25 cellular contexts compared by ENCODE assay signal in genomic region chrX:650274-650673, GRCh38. TPM values are rescaled to one million over a fixed set of nuclear protein-coding genes. Genes with fewer than 3 reads are reported as not detected.
"Had no signal": no experiment of that assay in that cellular context is flagged by ENCODE, and none has a peak within 500 bp of the region (broad histone marks: within the 10 kb centered on the region; RNA-seq: fewer than 3 reads in every experiment).

No MANE protein-coding gene starts in this region.

- ATAC-seq: activated T-cell treated with anti-CD3 and anti-CD28 coated beads, Interleukin-2, amount 50 U/mL, for 72 hours; T-helper 17 cell; WTC11 had no signal

- H3K36me3 ChIP-seq: brain microvascular endothelial cell, cardiac muscle cell, Peyer's patch had no signal

- H3K4me3 ChIP-seq: cardiac muscle cell, Peyer's patch had no signal

- H3K27ac Mint-ChIP-seq: activated CD4-positive, alpha-beta memory T cell treated with anti-CD3 and anti-CD28 coated beads for 36 hours; activated CD4-positive, alpha-beta T cell treated with anti-CD3 and anti-CD28 coated beads, Interleukin-2, amount 10 ng/mL, durations not matched to agents 24 days and 14 days; activated naive CD4-positive, alpha-beta T cell treated with anti-CD3 and anti-CD28 coated beads, Interleukin-2, amount 10 ng/mL, durations not matched to agents 7 days and 5 days; activated naive CD8-positive, alpha-beta T cell treated with anti-CD3 and anti-CD28 coated beads for 36 hours; activated T-cell treated with anti-CD3 and anti-CD28 coated beads, Interleukin-2, amount 50 U/mL, for 72 hours; activated T-helper 2 cell treated with anti-CD3 and anti-CD28 coated beads, Interferon-gamma antibody, Interleukin-2, Interleukin-4, amounts not matched to agents 10 μg/mL and 5 μg/mL and 100 μg/mL, durations not matched to agents 14 hours and 24 hours and 36 hours; T-helper 17 cell; WTC11 had no signal

- H3K4me1 ChIP-seq: Peyer's patch had no signal

- H3K4me3 Mint-ChIP-seq: activated CD4-positive, alpha-beta memory T cell treated with anti-CD3 and anti-CD28 coated beads for 36 hours; activated CD4-positive, alpha-beta T cell treated with anti-CD3 and anti-CD28 coated beads, Interleukin-2, amount 10 ng/mL, durations not matched to agents 24 days and 14 days; activated naive CD4-positive, alpha-beta T cell treated with anti-CD3 and anti-CD28 coated beads, Interleukin-2, amount 10 ng/mL, durations not matched to agents 7 days and 5 days; activated naive CD8-positive, alpha-beta T cell treated with anti-CD3 and anti-CD28 coated beads for 36 hours; activated T-cell treated with anti-CD3 and anti-CD28 coated beads, Interleukin-2, amount 50 U/mL, for 72 hours; T-helper 17 cell; WTC11 had no signal

- H3K4me1 Mint-ChIP-seq: activated CD4-positive, alpha-beta T cell treated with anti-CD3 and anti-CD28 coated beads, Interleukin-2, amount 10 ng/mL, durations not matched to agents 24 days and 14 days; activated naive CD4-positive, alpha-beta T cell treated with anti-CD3 and anti-CD28 coated beads, Interleukin-2, amount 10 ng/mL, durations not matched to agents 7 days and 5 days; activated naive CD8-positive, alpha-beta T cell treated with anti-CD3 and anti-CD28 coated beads for 36 hours; T-helper 17 cell had no signal

- H3K9me3 Mint-ChIP-seq: activated CD4-positive, alpha-beta memory T cell treated with anti-CD3 and anti-CD28 coated beads for 36 hours; activated CD4-positive, alpha-beta T cell treated with anti-CD3 and anti-CD28 coated beads, Interleukin-2, amount 10 ng/mL, durations not matched to agents 24 days and 14 days; activated naive CD4-positive, alpha-beta T cell treated with anti-CD3 and anti-CD28 coated beads, Interleukin-2, amount 10 ng/mL, durations not matched to agents 7 days and 5 days; activated naive CD8-positive, alpha-beta T cell treated with anti-CD3 and anti-CD28 coated beads for 36 hours; activated T-cell treated with anti-CD3 and anti-CD28 coated beads, Interleukin-2, amount 50 U/mL, for 72 hours; activated T-helper 2 cell treated with anti-CD3 and anti-CD28 coated beads, Interferon-gamma antibody, Interleukin-2, Interleukin-4, amounts not matched to agents 10 μg/mL and 5 μg/mL and 100 μg/mL, durations not matched to agents 14 hours and 24 hours and 36 hours; WTC11 had no signal

- H3K9me3 ChIP-seq: Peyer's patch had no signal

- H3K27me3 Mint-ChIP-seq: T-helper 17 cell had no signal

- H3K27ac ChIP-seq: brain microvascular endothelial cell, cardiac muscle cell, KMS-11, Peyer's patch had no signal

- H3K27me3 ChIP-seq: brain microvascular endothelial cell, Peyer's patch had no signal

- DNase-seq: activated CD4-positive, alpha-beta memory T cell treated with anti-CD3 and anti-CD28 coated beads for 36 hours; activated CD4-positive, alpha-beta T cell treated with anti-CD3 and anti-CD28 coated beads, Interleukin-2, amount 10 ng/mL, durations not matched to agents 24 days and 14 days; activated CD4-positive, CD25-positive, alpha-beta regulatory T cell treated with anti-CD3 and anti-CD28 coated beads, Interleukin-2, amount 50 U/mL, for 72 hours; activated gamma-delta T cell treated with Interleukin-2 at 50 U/mL for 16 hours; activated naive CD4-positive, alpha-beta T cell treated with anti-CD3 and anti-CD28 coated beads, Interleukin-2, amount 10 ng/mL, durations not matched to agents 7 days and 5 days; activated naive CD8-positive, alpha-beta T cell treated with anti-CD3 and anti-CD28 coated beads for 36 hours; activated T-cell treated with anti-CD3 and anti-CD28 coated beads, Interleukin-2, amount 50 U/mL, for 72 hours; brain microvascular endothelial cell; MV-4-11; NCI-H1092 treated with DMSO at 0.1 percent for 48 hours; NCI-H1417 treated with DMSO at 0.1 percent for 48 hours; NCI-H1694; NCI-H2029; NCI-H2107; NCI-H524; SIG-M5; T-helper 17 cell; T-helper 9 cell had no signal

- H3K36me3 Mint-ChIP-seq: activated CD4-positive, alpha-beta memory T cell treated with anti-CD3 and anti-CD28 coated beads for 36 hours; activated naive CD4-positive, alpha-beta T cell treated with anti-CD3 and anti-CD28 coated beads, Interleukin-2, amount 10 ng/mL, durations not matched to agents 7 days and 5 days; activated naive CD8-positive, alpha-beta T cell treated with anti-CD3 and anti-CD28 coated beads for 36 hours; WTC11 had no signal

RNA-seq across cellular contexts. Expression of gene SHOX, which starts 19.7 kb away (rescaled TPM):
- total RNA-seq: activated CD4-positive, alpha-beta memory T cell treated with anti-CD3 and anti-CD28 coated beads for 36 hours; activated CD4-positive, alpha-beta T cell treated with anti-CD3 and anti-CD28 coated beads, Interleukin-2, amount 10 ng/mL, durations not matched to agents 24 days and 14 days; activated CD8-positive, alpha-beta memory T cell treated with anti-CD3 and anti-CD28 coated beads for 36 hours; activated naive CD8-positive, alpha-beta T cell treated with anti-CD3 and anti-CD28 coated beads for 36 hours; activated T-cell treated with anti-CD3 and anti-CD28 coated beads, Interleukin-2, amount 50 U/mL, for 72 hours; activated T-helper 2 cell treated with anti-CD3 and anti-CD28 coated beads, Interferon-gamma antibody, Interleukin-2, Interleukin-4, amounts not matched to agents 10 μg/mL and 5 μg/mL and 100 μg/mL, durations not matched to agents 14 hours and 24 hours and 36 hours; cardiac muscle cell; MCF 10A; Peyer's patch; T-helper 17 cell had no signal
- polyA plus RNA-seq: cardiac muscle cell had no signal
